Comparison of ENCODE assay signal across 16 cellular contexts in the genomic region with DNA sequence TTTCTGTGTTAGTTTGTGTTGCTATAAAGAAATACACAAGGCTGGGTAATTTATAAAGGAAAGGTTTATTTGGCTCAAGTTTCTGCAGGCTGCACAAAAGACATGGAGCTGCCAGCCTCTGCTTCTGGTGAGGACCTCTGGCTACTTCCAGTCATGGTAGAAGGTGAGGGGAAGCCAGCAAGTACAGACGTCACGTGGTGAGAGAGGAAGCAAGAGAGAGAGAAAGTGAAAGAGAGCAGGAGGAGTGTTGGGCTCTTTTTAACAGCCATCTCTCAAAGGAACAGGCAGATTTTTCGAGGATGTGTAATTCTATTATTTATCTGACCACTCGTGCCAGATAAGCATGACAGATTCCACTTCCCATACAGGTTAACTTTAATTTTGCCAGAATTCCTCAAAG.
DNase-seq lines count a peak whose midpoint lies in the region; ATAC-seq and TF ChIP-seq lines count a peak whose summit lies in the region.
"Had no signal": no experiment of that assay in that cellular context is flagged by ENCODE, and none has a peak within 500 bp of the region (broad histone marks: within the 10 kb centered on the region; RNA-seq: fewer than 3 reads in every experiment).

No MANE protein-coding gene starts in this region.

- no peak overlapping the region for H3K4ac ChIP-seq in mesenchymal stem cell (ENCODE audit: low read depth in 1 of 2, low read length in 2 of 2)

- H4K8ac ChIP-seq in mesenchymal stem cell (ENCODE audit: low read length), result no peak overlapping the region

- no peaks in the 10 kb centered on the region for H3K4me1 ChIP-seq in mesenchymal stem cell (ENCODE audit: control insufficient read depth, insufficient read depth, low read depth, low read length)
- H3K4me1 ChIP-seq in OCI-LY7 (ENCODE audit: insufficient read depth, low read length, poor library complexity, severe bottlenecking), result no peaks in the 10 kb centered on the region
- H3K4me1 ChIP-seq: Caco-2, parathyroid adenoma, Peyer's patch had no signal

- TF ChIP-seq CTCF in OCI-LY7 (conservative IDR thresholded peaks at IDR 0.05; ENCODE audit: low read length), result no peak

- no peaks in the 10 kb centered on the region for H3K79me2 ChIP-seq in OCI-LY7 (ENCODE audit: insufficient read depth, low read depth, low read length)
- H3K79me2 ChIP-seq: parathyroid adenoma had no signal

- no peak overlapping the region for H3K14ac ChIP-seq in mesenchymal stem cell (ENCODE audit: low read length in 2 of 2)

- no peak overlapping the region for H2BK5ac ChIP-seq in mesenchymal stem cell (ENCODE audit: low read depth, low read length, poor library complexity, severe bottlenecking)

- DNase-seq in NCI-H226 (peak; percentile 46), mesenchymal stem cell (peak; percentile 7), NCI-H774 (lab: John Stamatoyannopoulos, UW) (no peak), OCI-LY7 (ENCODE audit: low spot score) (no peak), T-helper 1 cell (no peak)
- DNase-seq in activated effector memory CD4-positive, alpha-beta T cell treated with anti-CD3 and anti-CD28 coated beads, Interleukin-2, amount 50 U/mL, for 16 hours, result no peak
- DNase-seq: activated naive CD4-positive, alpha-beta T cell treated with anti-CD3 and anti-CD28 coated beads, Interleukin-2, amount 50 U/mL, for 16 hours; Caco-2; foreskin melanocyte; H7; left colon; Peyer's patch; stimulated activated CD4-positive, alpha-beta T cell treated with anti-CD3 and anti-CD28 coated beads, Interleukin-4, amount 100 ng/mL, for 4 hours had no signal

- no peak overlapping the region for H4K91ac ChIP-seq in mesenchymal stem cell (ENCODE audit: low read length)

- no peaks in the 10 kb centered on the region for H3K27me3 ChIP-seq in mesenchymal stem cell (ENCODE audit: control insufficient read depth in 1 of 2, insufficient read depth in 1 of 2, low read length in 2 of 2)
- H3K27me3 ChIP-seq: Peyer's patch had no signal

- CTCF ChIA-PET in OCI-LY7 (lab: Charles Lee; ENCODE audit: unreplicated experiment), result no interaction called here

- no peaks in the 10 kb centered on the region for H3K79me1 ChIP-seq in mesenchymal stem cell (replicated peaks; ENCODE audit: low read length, poor library complexity, severe bottlenecking)

- peak; percentile 66 for ATAC-seq in GM18520 (IDR thresholded peaks at IDR 0.05; ENCODE audit: unreplicated experiment)
- ATAC-seq in HG02610 (IDR thresholded peaks at IDR 0.05; ENCODE audit: unreplicated experiment), result peak; percentile 82
- ATAC-seq: left colon had no signal

- H2AFZ ChIP-seq in mesenchymal stem cell (ENCODE audit: low read depth, low read length), result no peak overlapping the region
- no peak overlapping the region for H2AFZ ChIP-seq in OCI-LY7 (ENCODE audit: low read length)
- H2AFZ ChIP-seq: parathyroid adenoma had no signal

- WGBS in mesenchymal stem cell, result 66% methylated on average over 2 of the region's 4 CpGs

- POLR2A ChIA-PET in OCI-LY7 (lab: Charles Lee), result no interaction called here

- no peaks in the 10 kb centered on the region for H4K20me1 ChIP-seq in OCI-LY7 (ENCODE audit: insufficient read depth, low read length)

- H3K9me2 ChIP-seq in OCI-LY7 (ENCODE audit: insufficient read depth, low read length), result no peaks in the 10 kb centered on the region

- H3K9me3 ChIP-seq in mesenchymal stem cell (ENCODE audit: control insufficient read depth, low read length), result no peaks in the 10 kb centered on the region
- H3K9me3 ChIP-seq in OCI-LY7 (ENCODE audit: low read length), result no peaks in the 10 kb centered on the region
- H3K9me3 ChIP-seq: Caco-2, Peyer's patch had no signal

- H3K23ac ChIP-seq in mesenchymal stem cell (ENCODE audit: low read length in 2 of 2), result no peak overlapping the region

- H3K18ac ChIP-seq in mesenchymal stem cell (ENCODE audit: low read depth in 1 of 2, low read length in 2 of 2), result no peak overlapping the region

- H3K27ac ChIP-seq in mesenchymal stem cell (ENCODE audit: low read length, poor library complexity, severe bottlenecking) (no peak overlapping the region), OCI-LY7 (ENCODE audit: low read depth, low read length, poor library complexity, severe bottlenecking) (no peak overlapping the region)
- H3K27ac ChIP-seq: parathyroid adenoma, Peyer's patch had no signal

- no peak overlapping the region for H3K4me2 ChIP-seq in mesenchymal stem cell (ENCODE audit: low read length, poor library complexity, severe bottlenecking)
- H3K4me2 ChIP-seq in OCI-LY7 (ENCODE audit: low read length), result no peak overlapping the region

- no TSS peak for BruUV-seq in OCI-LY7 (replicated peaks; lab: Mats Ljungman, UMichigan)

- no peaks in the 10 kb centered on the region for H3K36me3 ChIP-seq in mesenchymal stem cell (ENCODE audit: control insufficient read depth in 1 of 2, insufficient read depth in 2 of 2, low read depth in 1 of 2, low read length in 2 of 2)
- no peaks in the 10 kb centered on the region for H3K36me3 ChIP-seq in OCI-LY7 (ENCODE audit: insufficient read depth, low read length)
- H3K36me3 ChIP-seq: Peyer's patch had no signal

- H2BK12ac ChIP-seq in mesenchymal stem cell (ENCODE audit: low read length in 2 of 2), result no peak overlapping the region

- H3K9ac ChIP-seq in mesenchymal stem cell (ENCODE audit: low read length), result no peak overlapping the region
- H3K9ac ChIP-seq: parathyroid adenoma had no signal

- no peak overlapping the region for H2AK5ac ChIP-seq in mesenchymal stem cell (ENCODE audit: low read length, severe bottlenecking)

- H3K4me3 ChIP-seq in mesenchymal stem cell (ENCODE audit: insufficient read depth in 1 of 2, low read depth in 1 of 2, low read length in 2 of 2), result no peak overlapping the region
- no peak overlapping the region for H3K4me3 ChIP-seq in OCI-LY7 (ENCODE audit: low read depth, low read length, poor library complexity, severe bottlenecking)
- H3K4me3 ChIP-seq: Peyer's patch had no signal

- H2BK120ac ChIP-seq in mesenchymal stem cell (ENCODE audit: low read depth, low read length), result no peak overlapping the region

- H2BK15ac ChIP-seq in mesenchymal stem cell (ENCODE audit: low read depth, poor library complexity, severe bottlenecking), result no peak overlapping the region

- intact Hi-C loops in OCI-LY7 (cut with micrococcal nuclease; ENCODE audit: unreplicated experiment), result no loop called here

Comparison
In these comparisons a context has a peak if more than half of its experiments do, and no peak if none do; other contexts are left out.
1. DNase-seq: peak in NCI-H226 (single experiment) and mesenchymal stem cell (single experiment); none in NCI-H774 (single experiment), activated effector memory CD4-positive, alpha-beta T cell treated with anti-CD3 and anti-CD28 coated beads, Interleukin-2, amount 50 U/mL, for 16 hours (single experiment), OCI-LY7 (single experiment) and T-helper 1 cell (0 of 5).